In the genomic region with DNA sequence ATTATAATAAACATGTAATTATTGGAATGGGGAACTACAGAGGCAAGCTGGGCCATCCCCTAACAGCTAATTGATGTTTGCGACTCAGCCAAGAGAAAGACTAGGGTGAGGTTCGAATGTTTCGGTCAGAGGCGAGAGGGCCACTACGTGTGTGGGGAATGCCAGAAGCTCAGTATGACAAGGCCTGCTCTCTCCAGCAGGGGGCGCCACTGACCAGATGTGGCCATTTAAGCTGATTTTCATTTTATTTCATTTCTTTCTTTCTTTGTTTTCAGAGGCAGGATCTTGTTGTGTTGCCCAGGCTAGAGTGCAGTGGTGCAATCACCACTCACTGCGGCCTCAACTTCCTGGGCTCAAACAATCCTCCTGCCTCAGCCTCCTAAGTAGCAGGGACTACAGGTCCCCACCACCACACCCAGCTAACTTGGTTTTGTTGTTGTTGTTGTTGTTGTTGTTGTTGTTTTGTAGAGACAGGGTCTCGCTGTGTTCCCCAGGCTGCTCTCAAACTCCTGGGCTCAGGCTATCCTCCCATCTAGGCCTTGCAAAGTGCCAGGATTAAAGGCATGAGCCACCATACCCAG, we compare ENCODE assay signal across 8 cellular contexts. TPM values are rescaled to one million over a fixed set of nuclear protein-coding genes. Genes with fewer than 3 reads are reported as not detected.
DNase-seq lines count a peak whose midpoint lies in the region; ATAC-seq and TF ChIP-seq lines count a peak whose summit lies in the region.

No MANE protein-coding gene starts in this region.

- H3K4me2 ChIP-seq in KMS-11 = no peak overlapping the region

- H3K27me3 Mint-ChIP-seq in activated T-helper 2 cell treated with anti-CD3 and anti-CD28 coated beads, Interferon-gamma antibody, Interleukin-2, Interleukin-4, amounts not matched to agents 10 μg/mL and 5 μg/mL and 100 μg/mL, durations not matched to agents 14 hours and 24 hours and 36 hours (ENCODE audit: low read depth) = no peaks in the 10 kb centered on the region

- no peaks in the 10 kb centered on the region for H3K9me3 Mint-ChIP-seq in activated T-helper 2 cell treated with anti-CD3 and anti-CD28 coated beads, Interferon-gamma antibody, Interleukin-2, Interleukin-4, amounts not matched to agents 10 μg/mL and 5 μg/mL and 100 μg/mL, durations not matched to agents 14 hours and 24 hours and 36 hours

- no peak overlapping the region for H3K4me3 Mint-ChIP-seq in activated T-helper 2 cell treated with anti-CD3 and anti-CD28 coated beads, Interferon-gamma antibody, Interleukin-2, Interleukin-4, amounts not matched to agents 10 μg/mL and 5 μg/mL and 100 μg/mL, durations not matched to agents 14 hours and 24 hours and 36 hours (ENCODE audit: low read depth)

- TF ChIP-seq CTCF in BE2C (IDR thresholded peaks at IDR 0.05; ENCODE audit: low read depth, low read length) = peak; percentile 62
- TF ChIP-seq CTCF in KMS-11 (conservative IDR thresholded peaks at IDR 0.05; ENCODE audit: low read depth, low read length) = peak; percentile 76
- TF ChIP-seq CTCF in left lung (IDR thresholded peaks at IDR 0.05) = peak; percentile 22 to 58

- H3K36me3 ChIP-seq in BE2C (no peaks in the 10 kb centered on the region), KMS-11 (ENCODE audit: insufficient read depth) (no peaks in the 10 kb centered on the region), left lung (no peaks in the 10 kb centered on the region)

- H3K27ac Mint-ChIP-seq in activated T-helper 2 cell treated with anti-CD3 and anti-CD28 coated beads, Interferon-gamma antibody, Interleukin-2, Interleukin-4, amounts not matched to agents 10 μg/mL and 5 μg/mL and 100 μg/mL, durations not matched to agents 14 hours and 24 hours and 36 hours = no peak overlapping the region

- H3K36me3 Mint-ChIP-seq in activated T-helper 2 cell treated with anti-CD3 and anti-CD28 coated beads, Interferon-gamma antibody, Interleukin-2, Interleukin-4, amounts not matched to agents 10 μg/mL and 5 μg/mL and 100 μg/mL, durations not matched to agents 14 hours and 24 hours and 36 hours (ENCODE audit: low read depth) = no peaks in the 10 kb centered on the region

- in situ Hi-C loops in G401 (cut with HindIII; ENCODE audit: low sequenced_read_pairs) = no loop called here

- H3K9me3 ChIP-seq in BE2C = no peaks in the 10 kb centered on the region
- H3K9me3 ChIP-seq in left lung = no peaks in the 10 kb centered on the region

- no peak overlapping the region for H3K9ac ChIP-seq in KMS-11

- H3K79me2 ChIP-seq in KMS-11 (ENCODE audit: insufficient read depth, low read depth) = no peaks in the 10 kb centered on the region

- intact Hi-C loops in left lung (cut with DNase I) = no loop called here
- intact Hi-C loops in activated T-helper 2 cell treated with anti-CD3 and anti-CD28 coated beads, Interferon-gamma antibody, Interleukin-2, Interleukin-4, amounts not matched to agents 10 μg/mL and 5 μg/mL and 100 μg/mL, durations not matched to agents 14 hours and 24 hours and 36 hours (cut with micrococcal nuclease) = no loop called here

- ATAC-seq in left lung (peak; percentile 27), GM18861 (IDR thresholded peaks at IDR 0.05; ENCODE audit: unreplicated experiment) (no peak), GM21447 (IDR thresholded peaks at IDR 0.05; ENCODE audit: unreplicated experiment) (no peak)

- H2AFZ ChIP-seq in KMS-11 (ENCODE audit: low read depth) = no peak overlapping the region

- H3K4me1 ChIP-seq in BE2C (no peaks in the 10 kb centered on the region), KMS-11 (ENCODE audit: low read depth, poor library complexity, severe bottlenecking) (no peaks in the 10 kb centered on the region), left lung (no peaks in the 10 kb centered on the region)

- H3K4me3 ChIP-seq in BE2C (ENCODE audit: low read depth, low read length) (no peak overlapping the region), KMS-11 (IDR thresholded peaks at IDR 0.05; ENCODE audit: insufficient read depth, low read depth, low read length) (no peak overlapping the region), left lung (no peak overlapping the region)

- DNase-seq in BE2C (peak; percentile 39), left lung (no peak), G401 (ENCODE audit: low spot score) (no peak)
- DNase-seq in activated T-cell treated with anti-CD3 and anti-CD28 coated beads, Interleukin-2, amount 50 U/mL, for 1 hour = peak; percentile 36
- no peak for DNase-seq in activated T-helper 2 cell treated with anti-CD3 and anti-CD28 coated beads, Interferon-gamma antibody, Interleukin-2, Interleukin-4, amounts not matched to agents 10 μg/mL and 5 μg/mL and 100 μg/mL, durations not matched to agents 14 hours and 24 hours and 36 hours (ENCODE audit: low spot score)

- no peaks in the 10 kb centered on the region for H4K20me1 ChIP-seq in KMS-11 (ENCODE audit: insufficient read depth)

- H3K27ac ChIP-seq in KMS-11 (no peak overlapping the region), left lung (no peak overlapping the region)

- no peaks in the 10 kb centered on the region for H3K27me3 ChIP-seq in BE2C
- H3K27me3 ChIP-seq in KMS-11 (ENCODE audit: insufficient read depth, low read depth) = no peaks in the 10 kb centered on the region; the same call in 1 of the 2 replicates
- peaks cover 0 to 20% of the 10 kb centered on the region in 2 donors for H3K27me3 ChIP-seq in left lung

- H3K4me1 Mint-ChIP-seq in activated T-helper 2 cell treated with anti-CD3 and anti-CD28 coated beads, Interferon-gamma antibody, Interleukin-2, Interleukin-4, amounts not matched to agents 10 μg/mL and 5 μg/mL and 100 μg/mL, durations not matched to agents 14 hours and 24 hours and 36 hours (ENCODE audit: low read depth) = no peaks in the 10 kb centered on the region

RNA-seq across cellular contexts. Expression of a gene that starts 38.1 kb away (rescaled TPM):
- polyA plus RNA-seq in BE2C (2012; ENCODE audit: insufficient read depth, insufficient read length, low read depth) = 55.8 TPM
- total RNA-seq in left lung = 1 to 10 TPM in 1 of 2 donors, under 1 TPM in 1; 0.81 to 1.5 TPM
- total RNA-seq in activated T-helper 2 cell treated with anti-CD3 and anti-CD28 coated beads, Interferon-gamma antibody, Interleukin-2, Interleukin-4, amounts not matched to agents 10 μg/mL and 5 μg/mL and 100 μg/mL, durations not matched to agents 14 hours and 24 hours and 36 hours = 0.30 TPM in 1 of 2 replicates, not detected in the other
- total RNA-seq in G401 (2014; rRNA removed; shearing (Covaris generic)) = 3.9 and 18.1 TPM in 2 replicates

RNA-seq across cellular contexts. Expression of a gene that starts 46.6 kb away (rescaled TPM):
- 42.7 TPM for polyA plus RNA-seq in BE2C (2012; ENCODE audit: insufficient read depth, insufficient read length, low read depth)
- total RNA-seq in left lung = 10 to 100 TPM; 32.5 to 35.7 TPM
- total RNA-seq in activated T-helper 2 cell treated with anti-CD3 and anti-CD28 coated beads, Interferon-gamma antibody, Interleukin-2, Interleukin-4, amounts not matched to agents 10 μg/mL and 5 μg/mL and 100 μg/mL, durations not matched to agents 14 hours and 24 hours and 36 hours = 58.6 and 59.1 TPM in 2 replicates
- 12.2 and 17.3 TPM in 2 replicates for total RNA-seq in G401 (2014; rRNA removed; shearing (Covaris generic))

Comparison
In these comparisons a context has a peak if more than half of its experiments do, and no peak if none do; other contexts are left out.
1. DNase-seq: peak in BE2C (single experiment) and activated T-cell treated with anti-CD3 and anti-CD28 coated beads, Interleukin-2, amount 50 U/mL, for 1 hour (single experiment); none in left lung (0 of 2), activated T-helper 2 cell treated with anti-CD3 and anti-CD28 coated beads, Interferon-gamma antibody, Interleukin-2, Interleukin-4, amounts not matched to agents 10 μg/mL and 5 μg/mL and 100 μg/mL, durations not matched to agents 14 hours and 24 hours and 36 hours (single experiment) and G401 (single experiment).
2. Peak in every context shown above with its lines, with median percentiles within 50 percentile points of each other: CTCF ChIP-seq.